ENCODE assay signal across 19 cellular contexts in genomic region chr19:4210166-4210731, GRCh38. TPM values are rescaled to one million over a fixed set of nuclear protein-coding genes. Genes with fewer than 3 reads are reported as not detected.
DNase-seq lines count a peak whose midpoint lies in the region; ATAC-seq, FAIRE-seq and TF ChIP-seq lines count a peak whose summit lies in the region.
"Had no signal": no experiment of that assay in that cellular context is flagged by ENCODE, and none has a peak within 500 bp of the region (broad histone marks: within the 10 kb centered on the region; RNA-seq: fewer than 3 reads in every experiment).

No MANE protein-coding gene starts in this region.

- H4K91ac ChIP-seq in trophoblast cell (ENCODE audit: low read depth, low read length), result no peak overlapping the region

- no peak overlapping the region for H3K23ac ChIP-seq in trophoblast cell (ENCODE audit: low read length)

- H2BK12ac ChIP-seq in trophoblast cell (ENCODE audit: low read length), result no peak overlapping the region

- H2AK5ac ChIP-seq in trophoblast cell (ENCODE audit: low read length), result no peak overlapping the region

- no peak overlapping the region for H3K27ac ChIP-seq in HepG2 (ENCODE audit: extremely low read length, insufficient read depth, low read length)
- no peak overlapping the region for H3K27ac ChIP-seq in right lobe of liver
- H3K27ac ChIP-seq in trophoblast cell (ENCODE audit: low read depth, low read length), result no peak overlapping the region
- H3K27ac ChIP-seq: 22Rv1, A549, C4-2B had no signal

- no peak for TF ChIP-seq CTCF in HepG2 (CRISPR knock-in tag; IDR thresholded peaks at IDR 0.05)
- TF ChIP-seq CTCF in right lobe of liver (IDR thresholded peaks at IDR 0.05), result no peak

- POLR2A ChIA-PET in HepG2 (lab: Yijun Ruan, JAX), result no interaction called here

- H4K20me1 ChIP-seq in HepG2 (ENCODE audit: insufficient read depth, low read length), result no peaks in the 10 kb centered on the region

- DNase-seq in HepG2 (ENCODE audit: low spot score) (no peak), right lobe of liver (no peak), trophoblast cell (peak; percentile 91 to 99)
- DNase-seq: AML-193; Caco-2; CD4-positive, alpha-beta T cell; DMS153; DMS79; GF-D8; GOT3 had no signal

- H3K36me3 ChIP-seq in HepG2 (replicated peaks in 1 of 2; ENCODE audit: control insufficient read depth in 1 of 2, insufficient read depth in 2 of 2, low read length in 2 of 2) (no peaks in the 10 kb centered on the region), right lobe of liver (no peaks in the 10 kb centered on the region), trophoblast cell (ENCODE audit: control insufficient read depth in 1 of 2, insufficient read depth in 2 of 2, low read length in 2 of 2) (no peaks in the 10 kb centered on the region)

- peaks cover 22% of the 10 kb centered on the region for H3K4me1 ChIP-seq in HepG2 (ENCODE audit: insufficient read depth, low read length)
- no peaks in the 10 kb centered on the region for H3K4me1 ChIP-seq in right lobe of liver
- H3K4me1 ChIP-seq in trophoblast cell (ENCODE audit: control insufficient read depth in 1 of 2, insufficient read depth in 2 of 2, low read length in 2 of 2), result peaks cover 2 to 4% of the 10 kb centered on the region in 2 experiments
- H3K4me1 ChIP-seq: Caco-2 had no signal

- H3K27me3 ChIP-seq in HepG2 (ENCODE audit: control insufficient read depth in 1 of 2, insufficient read depth in 2 of 2, low read length in 2 of 2) (peaks cover 0 to 19% of the 10 kb centered on the region in 2 experiments; a peak in 3 of 5 replicates), right lobe of liver (no peaks in the 10 kb centered on the region), trophoblast cell (ENCODE audit: insufficient read depth, low read length) (no peaks in the 10 kb centered on the region)

- in situ Hi-C loops in HepG2 (cut with HindIII; ENCODE audit: extremely low pct_ligation_motif_present, low pct_unique_long_range_greater_than_20kb), result loop anchor here (25.0 kb wide), 1 partner anchor 348 kb away; the partner anchor contains the start of gene ZFR2

- H3K18ac ChIP-seq in trophoblast cell (ENCODE audit: low read length), result no peak overlapping the region

- H3K4me2 ChIP-seq in HepG2 (ENCODE audit: low read depth, low read length), result no peak overlapping the region
- no peak overlapping the region for H3K4me2 ChIP-seq in trophoblast cell (ENCODE audit: low read length)
- H3K4me2 ChIP-seq: A549 had no signal

- intact Hi-C loops in HepG2 (cut with micrococcal nuclease; ENCODE audit: unreplicated experiment), result no loop called here
- intact Hi-C loops in right lobe of liver (cut with DNase I), result loop anchor here in 1 of 2 donors (10.0 kb wide), 2 partner anchors 355 to 425 kb away; partner anchors contain the start of gene MATK

- no peak overlapping the region for H4K12ac ChIP-seq in trophoblast cell (ENCODE audit: low read depth, low read length)

- H3K9ac ChIP-seq in HepG2 (ENCODE audit: insufficient read depth, low read depth, low read length) (no peak overlapping the region), trophoblast cell (ENCODE audit: low read length) (no peak overlapping the region)

- H3K9me3 ChIP-seq in HepG2 (ENCODE audit: low read length) (no peaks in the 10 kb centered on the region), right lobe of liver (no peaks in the 10 kb centered on the region), trophoblast cell (ENCODE audit: insufficient read depth, low read depth, low read length) (no peaks in the 10 kb centered on the region)
- H3K9me3 ChIP-seq: A549, Caco-2 had no signal

- no peak overlapping the region for H2BK120ac ChIP-seq in trophoblast cell (ENCODE audit: insufficient read depth, low read length, poor library complexity)

- no peak overlapping the region for H2BK5ac ChIP-seq in trophoblast cell (ENCODE audit: low read depth, low read length, poor library complexity)

- BruUV-seq in HepG2 (replicated peaks; lab: Mats Ljungman, UMichigan), result no TSS peak

- H3K79me1 ChIP-seq in trophoblast cell (ENCODE audit: low read length), result no peaks in the 10 kb centered on the region

- TF ChIP-seq EP300 in HepG2 (IDR thresholded peaks at IDR 0.05; ENCODE audit: low read depth in 2 of 2, low read length in 2 of 2) (no peak), HepG2 (CRISPR knock-in tag; IDR thresholded peaks at IDR 0.05; ENCODE audit: borderline replicate concordance) (no peak)

- H3K79me2 ChIP-seq in HepG2 (ENCODE audit: insufficient read depth, low read length) (no peaks in the 10 kb centered on the region), trophoblast cell (ENCODE audit: control insufficient read depth, insufficient read depth, low read length, poor library complexity) (no peaks in the 10 kb centered on the region)

- no peak for TF ChIP-seq RAD21 in HepG2 (CRISPR knock-in tag; IDR thresholded peaks at IDR 0.05)

- no peak for FAIRE-seq in HepG2 (lab: Jason Lieb, UNC)
- FAIRE-seq: A549, HTR-8/SVneo had no signal

- H2AFZ ChIP-seq in HepG2 (ENCODE audit: low read length) (no peak overlapping the region), trophoblast cell (ENCODE audit: insufficient read depth, low read length, poor library complexity) (no peak overlapping the region)

- CTCF ChIA-PET in HepG2 (lab: Yijun Ruan, JAX; ENCODE audit: low intra/inter-chr PET ratio, low total read pairs), result no interaction called here

- no peak overlapping the region for H3K4me3 ChIP-seq in HepG2 (replicated peaks in 1 of 3; ENCODE audit: insufficient read depth in 1 of 3, low read depth in 2 of 3, low read length in 3 of 3)
- no peak overlapping the region for H3K4me3 ChIP-seq in right lobe of liver
- no peak overlapping the region for H3K4me3 ChIP-seq in trophoblast cell (ENCODE audit: low read depth, low read length)
- H3K4me3 ChIP-seq: A549 had no signal

- no peak for TF ChIP-seq POLR2A in HepG2 (IDR thresholded peaks at IDR 0.05; ENCODE audit: insufficient read depth in 1 of 2, low read depth in 2 of 2, low read length in 2 of 2)
- no peak for TF ChIP-seq POLR2A in right lobe of liver (IDR thresholded peaks at IDR 0.05)

- ATAC-seq in HepG2 (no peak), right lobe of liver (no peak), GM18861 (IDR thresholded peaks at IDR 0.05; ENCODE audit: unreplicated experiment) (no peak)
- ATAC-seq: A549, HCT116 had no signal

- no peak overlapping the region for H3K14ac ChIP-seq in trophoblast cell (ENCODE audit: low read length)

- H4K8ac ChIP-seq in trophoblast cell (ENCODE audit: low read depth, low read length), result no peak overlapping the region

- no peak overlapping the region for H3K4ac ChIP-seq in trophoblast cell (ENCODE audit: low read depth, low read length)

- WGBS in HepG2 (ENCODE audit: low lambda C conversion rate), result 34% methylated on average over 10 of the region's 15 CpGs
- 67% methylated on average over 12 of the region's 15 CpGs for WGBS in right lobe of liver (ENCODE audit: insufficient coverage, low coverage, low lambda C conversion rate, missing lambda C conversion rate)
- WGBS in trophoblast cell (ENCODE audit: extremely low coverage, insufficient coverage, insufficient read length), result no CpG with 5 or more reads among the region's 15 CpGs

RNA-seq across cellular contexts. Expression of gene EBI3, which starts 19.1 kb away (rescaled TPM):
- not detected in 2 replicates for total RNA-seq in HepG2 (2016; rRNA removed; fragmentation: Illumina TruSeq; extraction: Trizol)
- not detected in 2 replicates for total RNA-seq in HepG2 (2016; cell fraction: cytosol; rRNA removed; fragmentation: Illumina TruSeq; extraction: Trizol; ENCODE audit: low read depth)
- 0.16 and 0.28 TPM in 2 replicates for total RNA-seq in HepG2 (2016; cell fraction: insoluble cytoplasmic fraction; rRNA removed; fragmentation: Illumina TruSeq; extraction: Trizol)
- total RNA-seq in HepG2 (2016; cell fraction: membrane; rRNA removed; fragmentation: Illumina TruSeq; extraction: Trizol), result not detected in 2 replicates
- not detected in 2 replicates for total RNA-seq in HepG2 (2016; cell fraction: nucleus; rRNA removed; fragmentation: Illumina TruSeq; extraction: Trizol)
- polyA plus RNA-seq in HepG2 (2011; rRNA removed), result 3.4 and 8.3 TPM in 2 replicates
- 3.7 and 5.7 TPM in 2 replicates for polyA plus RNA-seq in HepG2 (2011; cell fraction: cytosol; rRNA removed)
- polyA plus RNA-seq in HepG2 (2011; cell fraction: nucleus; rRNA removed), result 5.8 TPM in 2 replicates
- polyA plus RNA-seq in HepG2 (2012), result 5.3 and 5.5 TPM in 2 replicates
- polyA plus RNA-seq in HepG2 (2016; cell fraction: cytosol; fragmentation: Illumina TruSeq; extraction: Trizol; ENCODE audit: low read depth), result 0.20 TPM in 1 of 2 replicates, not detected in the other
- polyA plus RNA-seq in HepG2 (2016; cell fraction: insoluble cytoplasmic fraction; fragmentation: Illumina TruSeq; extraction: Trizol; ENCODE audit: low read depth), result not detected in 2 replicates
- polyA plus RNA-seq in HepG2 (2016; cell fraction: membrane; fragmentation: Illumina TruSeq; extraction: Trizol; ENCODE audit: low read depth), result not detected in 2 replicates
- polyA plus RNA-seq in HepG2 (2016; cell fraction: nucleus; fragmentation: Illumina TruSeq; extraction: Trizol; ENCODE audit: insufficient read depth, low read depth), result 0.83 TPM in 1 of 2 replicates, not detected in the other
- polyA minus RNA-seq in HepG2 (2011; rRNA and poly(A)+ RNA removed; ENCODE audit: low replicate concordance), result 2.3 and 3.4 TPM in 2 replicates
- polyA minus RNA-seq in HepG2 (2011; cell fraction: cytosol; rRNA and poly(A)+ RNA removed), result 3.4 TPM in 1 of 2 replicates, not detected in the other
- polyA minus RNA-seq in HepG2 (2011; cell fraction: nucleus; rRNA and poly(A)+ RNA removed), result 1.5 and 1.8 TPM in 2 replicates
- 1 to 10 TPM in 5 of 6 experiments, under 1 TPM in 1; 0.73 to 4.1 (median 2.0) TPM for total RNA-seq in right lobe of liver
- polyA plus RNA-seq in trophoblast cell (2013), result 1.3 and 1.4 TPM in 2 replicates
- total RNA-seq: CD4-positive, alpha-beta T cell had no signal

RNA-seq across cellular contexts. Expression of gene ANKRD24, which starts 27.8 kb away (rescaled TPM):
- total RNA-seq in HepG2 (2016; rRNA removed; fragmentation: Illumina TruSeq; extraction: Trizol), result 0.13 TPM in 1 of 2 replicates, not detected in the other
- not detected in 2 replicates for total RNA-seq in HepG2 (2016; cell fraction: cytosol; rRNA removed; fragmentation: Illumina TruSeq; extraction: Trizol; ENCODE audit: low read depth)
- 0.06 and 0.19 TPM in 2 replicates for total RNA-seq in HepG2 (2016; cell fraction: insoluble cytoplasmic fraction; rRNA removed; fragmentation: Illumina TruSeq; extraction: Trizol)
- not detected in 2 replicates for total RNA-seq in HepG2 (2016; cell fraction: membrane; rRNA removed; fragmentation: Illumina TruSeq; extraction: Trizol)
- 0.22 TPM in 1 of 2 replicates, not detected in the other for total RNA-seq in HepG2 (2016; cell fraction: nucleus; rRNA removed; fragmentation: Illumina TruSeq; extraction: Trizol)
- 0.17 and 0.24 TPM in 2 replicates for polyA plus RNA-seq in HepG2 (2011; rRNA removed)
- 0.15 and 0.19 TPM in 2 replicates for polyA plus RNA-seq in HepG2 (2011; cell fraction: cytosol; rRNA removed)
- 0.97 and 1.2 TPM in 2 replicates for polyA plus RNA-seq in HepG2 (2011; cell fraction: nucleus; rRNA removed)
- polyA plus RNA-seq in HepG2 (2012), result 0.13 and 0.28 TPM in 2 replicates
- polyA plus RNA-seq in HepG2 (2016; cell fraction: cytosol; fragmentation: Illumina TruSeq; extraction: Trizol; ENCODE audit: low read depth), result not detected in 2 replicates
- not detected in 2 replicates for polyA plus RNA-seq in HepG2 (2016; cell fraction: insoluble cytoplasmic fraction; fragmentation: Illumina TruSeq; extraction: Trizol; ENCODE audit: low read depth)
- not detected in 2 replicates for polyA plus RNA-seq in HepG2 (2016; cell fraction: membrane; fragmentation: Illumina TruSeq; extraction: Trizol; ENCODE audit: low read depth)
- 0.36 and 0.63 TPM in 2 replicates for polyA plus RNA-seq in HepG2 (2016; cell fraction: nucleus; fragmentation: Illumina TruSeq; extraction: Trizol; ENCODE audit: insufficient read depth, low read depth)
- 0.07 and 0.20 TPM in 2 replicates for polyA minus RNA-seq in HepG2 (2011; rRNA and poly(A)+ RNA removed; ENCODE audit: low replicate concordance)
- polyA minus RNA-seq in HepG2 (2011; cell fraction: cytosol; rRNA and poly(A)+ RNA removed), result not detected in 2 replicates
- 0.25 TPM in 1 of 2 replicates, not detected in the other for polyA minus RNA-seq in HepG2 (2011; cell fraction: nucleus; rRNA and poly(A)+ RNA removed)
- total RNA-seq in right lobe of liver, result 1 to 10 TPM; 1.2 to 4.8 (median 2.7) TPM
- polyA plus RNA-seq in trophoblast cell (2013), result 0.18 and 0.27 TPM in 2 replicates
- polyA plus RNA-seq: IgD-negative memory B cell had no signal

RNA-seq across cellular contexts. Expression of gene SIRT6, which starts 27.9 kb away (rescaled TPM):
- 8.6 and 11.0 TPM in 2 replicates for total RNA-seq in HepG2 (2016; rRNA removed; fragmentation: Illumina TruSeq; extraction: Trizol)
- total RNA-seq in HepG2 (2016; cell fraction: cytosol; rRNA removed; fragmentation: Illumina TruSeq; extraction: Trizol; ENCODE audit: low read depth), result 7.2 and 9.1 TPM in 2 replicates
- total RNA-seq in HepG2 (2016; cell fraction: insoluble cytoplasmic fraction; rRNA removed; fragmentation: Illumina TruSeq; extraction: Trizol), result 7.9 and 10.6 TPM in 2 replicates
- 7.5 and 8.1 TPM in 2 replicates for total RNA-seq in HepG2 (2016; cell fraction: membrane; rRNA removed; fragmentation: Illumina TruSeq; extraction: Trizol)
- 7.0 and 8.1 TPM in 2 replicates for total RNA-seq in HepG2 (2016; cell fraction: nucleus; rRNA removed; fragmentation: Illumina TruSeq; extraction: Trizol)
- 18.4 and 20.7 TPM in 2 replicates for polyA plus RNA-seq in HepG2 (2011; rRNA removed)
- 12.2 and 19.4 TPM in 2 replicates for polyA plus RNA-seq in HepG2 (2011; cell fraction: cytosol; rRNA removed)
- polyA plus RNA-seq in HepG2 (2011; cell fraction: nucleus; rRNA removed), result 69.5 and 82.9 TPM in 2 replicates
- polyA plus RNA-seq in HepG2 (2012), result 7.3 and 9.2 TPM in 2 replicates
- 4.6 and 5.1 TPM in 2 replicates for polyA plus RNA-seq in HepG2 (2016; cell fraction: cytosol; fragmentation: Illumina TruSeq; extraction: Trizol; ENCODE audit: low read depth)
- 9.5 and 10.8 TPM in 2 replicates for polyA plus RNA-seq in HepG2 (2016; cell fraction: insoluble cytoplasmic fraction; fragmentation: Illumina TruSeq; extraction: Trizol; ENCODE audit: low read depth)
- 6.0 TPM in 2 replicates for polyA plus RNA-seq in HepG2 (2016; cell fraction: membrane; fragmentation: Illumina TruSeq; extraction: Trizol; ENCODE audit: low read depth)
- 31.6 and 35.6 TPM in 2 replicates for polyA plus RNA-seq in HepG2 (2016; cell fraction: nucleus; fragmentation: Illumina TruSeq; extraction: Trizol; ENCODE audit: insufficient read depth, low read depth)
- 18.0 and 19.2 TPM in 2 replicates for polyA minus RNA-seq in HepG2 (2011; rRNA and poly(A)+ RNA removed; ENCODE audit: low replicate concordance)
- 6.8 and 7.4 TPM in 2 replicates for polyA minus RNA-seq in HepG2 (2011; cell fraction: cytosol; rRNA and poly(A)+ RNA removed)
- 9.0 TPM in 2 replicates for polyA minus RNA-seq in HepG2 (2011; cell fraction: nucleus; rRNA and poly(A)+ RNA removed)
- 10 to 100 TPM in 3 of 6 experiments, 1 to 10 TPM in 3; 7.9 to 21.6 (median 10.0) TPM for total RNA-seq in right lobe of liver
- polyA plus RNA-seq in trophoblast cell (2013), result 16.3 and 18.5 TPM in 2 replicates

RNA-seq across cellular contexts. Expression of gene YJU2, which starts 36.6 kb away (rescaled TPM):
- 17.9 and 18.4 TPM in 2 replicates for total RNA-seq in HepG2 (2016; rRNA removed; fragmentation: Illumina TruSeq; extraction: Trizol)
- 4.0 and 4.7 TPM in 2 replicates for total RNA-seq in HepG2 (2016; cell fraction: cytosol; rRNA removed; fragmentation: Illumina TruSeq; extraction: Trizol; ENCODE audit: low read depth)
- total RNA-seq in HepG2 (2016; cell fraction: insoluble cytoplasmic fraction; rRNA removed; fragmentation: Illumina TruSeq; extraction: Trizol), result 16.8 and 19.4 TPM in 2 replicates
- total RNA-seq in HepG2 (2016; cell fraction: membrane; rRNA removed; fragmentation: Illumina TruSeq; extraction: Trizol), result 6.4 and 6.7 TPM in 2 replicates
- 7.2 and 7.7 TPM in 2 replicates for total RNA-seq in HepG2 (2016; cell fraction: nucleus; rRNA removed; fragmentation: Illumina TruSeq; extraction: Trizol)
- polyA plus RNA-seq in HepG2 (2011; rRNA removed), result 9.3 and 10.1 TPM in 2 replicates
- 10.6 and 14.7 TPM in 2 replicates for polyA plus RNA-seq in HepG2 (2011; cell fraction: cytosol; rRNA removed)
- 10.0 and 11.4 TPM in 2 replicates for polyA plus RNA-seq in HepG2 (2011; cell fraction: nucleus; rRNA removed)
- 9.3 and 9.9 TPM in 2 replicates for polyA plus RNA-seq in HepG2 (2012)
- polyA plus RNA-seq in HepG2 (2016; cell fraction: cytosol; fragmentation: Illumina TruSeq; extraction: Trizol; ENCODE audit: low read depth), result 3.4 and 4.1 TPM in 2 replicates
- polyA plus RNA-seq in HepG2 (2016; cell fraction: insoluble cytoplasmic fraction; fragmentation: Illumina TruSeq; extraction: Trizol; ENCODE audit: low read depth), result 17.9 and 20.2 TPM in 2 replicates
- polyA plus RNA-seq in HepG2 (2016; cell fraction: membrane; fragmentation: Illumina TruSeq; extraction: Trizol; ENCODE audit: low read depth), result 4.1 and 5.0 TPM in 2 replicates
- polyA plus RNA-seq in HepG2 (2016; cell fraction: nucleus; fragmentation: Illumina TruSeq; extraction: Trizol; ENCODE audit: insufficient read depth, low read depth), result 13.9 and 14.9 TPM in 2 replicates
- 8.4 and 18.8 TPM in 2 replicates for polyA minus RNA-seq in HepG2 (2011; rRNA and poly(A)+ RNA removed; ENCODE audit: low replicate concordance)
- 4.8 and 6.3 TPM in 2 replicates for polyA minus RNA-seq in HepG2 (2011; cell fraction: cytosol; rRNA and poly(A)+ RNA removed)
- 6.6 and 8.1 TPM in 2 replicates for polyA minus RNA-seq in HepG2 (2011; cell fraction: nucleus; rRNA and poly(A)+ RNA removed)
- total RNA-seq in right lobe of liver, result 10 to 100 TPM in 1 of 6 experiments, 1 to 10 TPM in 5; 6.4 to 14.1 (median 8.9) TPM
- 16.3 and 17.4 TPM in 2 replicates for polyA plus RNA-seq in trophoblast cell (2013)

RNA-seq across cellular contexts. Expression of gene CREB3L3, which starts 56.8 kb away (rescaled TPM):
- total RNA-seq in HepG2 (2016; rRNA removed; fragmentation: Illumina TruSeq; extraction: Trizol) (3.8 and 4.5 TPM in 2 replicates), right lobe of liver (100 to 1,000 TPM in 4 of 6 experiments, 10 to 100 TPM in 2; 50.5 to 368 (median 199) TPM)
- 0.61 and 1.3 TPM in 2 replicates for total RNA-seq in HepG2 (2016; cell fraction: cytosol; rRNA removed; fragmentation: Illumina TruSeq; extraction: Trizol; ENCODE audit: low read depth)
- 2.7 and 4.7 TPM in 2 replicates for total RNA-seq in HepG2 (2016; cell fraction: insoluble cytoplasmic fraction; rRNA removed; fragmentation: Illumina TruSeq; extraction: Trizol)
- total RNA-seq in HepG2 (2016; cell fraction: membrane; rRNA removed; fragmentation: Illumina TruSeq; extraction: Trizol), result 1.9 and 2.1 TPM in 2 replicates
- total RNA-seq in HepG2 (2016; cell fraction: nucleus; rRNA removed; fragmentation: Illumina TruSeq; extraction: Trizol), result 5.9 and 7.0 TPM in 2 replicates
- 3.8 and 7.0 TPM in 2 replicates for polyA plus RNA-seq in HepG2 (2011; rRNA removed)
- polyA plus RNA-seq in HepG2 (2011; cell fraction: cytosol; rRNA removed), result 3.1 and 5.0 TPM in 2 replicates
- polyA plus RNA-seq in HepG2 (2011; cell fraction: nucleus; rRNA removed), result 7.4 and 9.2 TPM in 2 replicates
- 13.4 and 16.9 TPM in 2 replicates for polyA plus RNA-seq in HepG2 (2012)
- 2.1 and 2.2 TPM in 2 replicates for polyA plus RNA-seq in HepG2 (2016; cell fraction: cytosol; fragmentation: Illumina TruSeq; extraction: Trizol; ENCODE audit: low read depth)
- 11.1 and 13.5 TPM in 2 replicates for polyA plus RNA-seq in HepG2 (2016; cell fraction: insoluble cytoplasmic fraction; fragmentation: Illumina TruSeq; extraction: Trizol; ENCODE audit: low read depth)
- polyA plus RNA-seq in HepG2 (2016; cell fraction: membrane; fragmentation: Illumina TruSeq; extraction: Trizol; ENCODE audit: low read depth), result 4.0 and 5.2 TPM in 2 replicates
- polyA plus RNA-seq in HepG2 (2016; cell fraction: nucleus; fragmentation: Illumina TruSeq; extraction: Trizol; ENCODE audit: insufficient read depth, low read depth), result 28.4 and 29.8 TPM in 2 replicates
- polyA minus RNA-seq in HepG2 (2011; rRNA and poly(A)+ RNA removed; ENCODE audit: low replicate concordance), result 0.09 and 2.9 TPM in 2 replicates
- polyA minus RNA-seq in HepG2 (2011; cell fraction: cytosol; rRNA and poly(A)+ RNA removed), result 1.7 and 3.2 TPM in 2 replicates
- 2.1 and 2.6 TPM in 2 replicates for polyA minus RNA-seq in HepG2 (2011; cell fraction: nucleus; rRNA and poly(A)+ RNA removed)
- 0.28 and 0.33 TPM in 2 replicates for polyA plus RNA-seq in trophoblast cell (2013)
- total RNA-seq: H7 had no signal
- polyA plus RNA-seq: BJ, IgD-negative memory B cell had no signal

Comparison
In these comparisons a context has a peak if more than half of its experiments do, and no peak if none do; other contexts are left out.
1. DNase-seq: peak in trophoblast cell (2 of 2); none in HepG2 (single experiment) and right lobe of liver (0 of 3).